In the genomic region with DNA sequence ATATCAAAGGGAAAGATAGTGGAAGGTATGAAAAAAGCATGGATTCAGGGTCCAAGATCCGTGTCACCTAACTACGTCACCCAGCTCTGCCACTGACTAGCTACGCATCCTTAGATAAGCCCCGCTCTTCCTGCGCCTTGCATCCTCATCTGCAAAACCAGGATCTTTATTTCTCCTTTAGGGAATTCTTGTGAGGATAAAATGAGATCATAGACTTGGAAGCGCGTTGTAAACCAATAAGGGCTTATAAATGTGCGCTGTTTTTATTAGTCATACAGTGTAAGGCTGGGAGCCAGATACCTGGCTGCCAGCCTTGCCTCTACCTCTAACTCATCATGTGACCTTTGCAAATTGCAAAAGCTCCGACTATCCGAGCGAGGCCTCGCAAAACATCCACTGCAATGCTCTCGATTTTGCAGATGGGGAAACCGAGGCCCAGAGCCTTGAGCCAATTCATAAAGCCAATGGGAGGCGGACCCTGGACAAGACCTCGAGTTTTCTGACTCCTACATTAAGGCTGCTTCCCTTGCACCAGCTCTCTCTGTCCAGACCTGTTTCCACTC, we compare ENCODE assay signal across 8 cellular contexts. TPM values are rescaled to one million over a fixed set of nuclear protein-coding genes. Genes with fewer than 3 reads are reported as not detected.
DNase-seq lines count a peak whose midpoint lies in the region; FAIRE-seq lines count a peak whose summit lies in the region.

No MANE protein-coding gene starts in this region.

- H3K4me1 ChIP-seq in SJSA1 (replicated peaks): peaks cover 8% of the 10 kb centered on the region
- H3K4me1 ChIP-seq in duodenal mucosa (ENCODE audit: control insufficient read depth in 1 of 2, insufficient read depth in 2 of 2, low read length in 2 of 2): peaks cover 24% of the 10 kb centered on the region in 2 donors
- H3K4me1 ChIP-seq in muscle layer of duodenum (ENCODE audit: control insufficient read depth in 1 of 2, insufficient read depth in 2 of 2, low read length in 2 of 2): peaks cover 22% of the 10 kb centered on the region in 2 donors

- no peak for FAIRE-seq in urothelium cell line (lab: Jason Lieb, UNC)

- peak overlapping the region; percentile 75 to 76 for H3K9ac ChIP-seq in duodenal mucosa (ENCODE audit: low read depth in 1 of 2, low read length in 2 of 2)

- no peaks in the 10 kb centered on the region for H3K27me3 ChIP-seq in SJSA1 (replicated peaks)
- no peaks in the 10 kb centered on the region for H3K27me3 ChIP-seq in duodenal mucosa (ENCODE audit: control insufficient read depth in 1 of 2, insufficient read depth in 2 of 2, low read length in 2 of 2)
- H3K27me3 ChIP-seq in muscle layer of duodenum (ENCODE audit: low read depth, low read length): no peaks in the 10 kb centered on the region

- H3K4me3 ChIP-seq in SJSA1: peak overlapping the region; percentile 84
- H3K4me3 ChIP-seq in duodenal mucosa (ENCODE audit: low read depth in 1 of 2, low read length in 2 of 2): peak overlapping the region; percentile 69 to 84
- peak overlapping the region; percentile 87 to 91 for H3K4me3 ChIP-seq in muscle layer of duodenum (ENCODE audit: low read depth in 1 of 2, low read length in 2 of 2)

- H3K36me3 ChIP-seq in SJSA1: peaks cover 40% of the 10 kb centered on the region
- peaks cover 19 to 32% of the 10 kb centered on the region in 2 donors for H3K36me3 ChIP-seq in duodenal mucosa (ENCODE audit: control insufficient read depth in 1 of 2, insufficient read depth in 2 of 2, low read length in 2 of 2)
- H3K36me3 ChIP-seq in muscle layer of duodenum (ENCODE audit: control insufficient read depth in 1 of 2, insufficient read depth in 2 of 2, low read length in 2 of 2): peaks cover 29 to 35% of the 10 kb centered on the region in 2 donors

- no peaks in the 10 kb centered on the region for H3K9me3 ChIP-seq in SJSA1 (replicated peaks)
- no peaks in the 10 kb centered on the region for H3K9me3 ChIP-seq in duodenal mucosa (ENCODE audit: control insufficient read depth in 1 of 2, low read length in 2 of 2)
- H3K9me3 ChIP-seq in muscle layer of duodenum (ENCODE audit: control insufficient read depth in 1 of 2, low read length in 2 of 2): no peaks in the 10 kb centered on the region

- DNase-seq in activated CD4-positive, alpha-beta T cell treated with anti-CD3 and anti-CD28 coated beads for 4 hours: peak; percentile 18 to 44
- DNase-seq in activated CD4-positive, alpha-beta T cell treated with anti-CD3 and anti-CD28 coated beads, Interleukin-2, amount 50 U/mL, for 4 hours: no peak
- DNase-seq in SJSA1 (ENCODE audit: low read depth in 1 of 2, low spot score in 2 of 2) (no peak), globus pallidus (ENCODE audit: low spot score) (no peak), urothelium cell line (ENCODE audit: low spot score) (no peak)
- no peak for DNase-seq in stimulated activated naive CD4-positive, alpha-beta T cell treated with Interleukin-2 at 50 U/mL for 16 hours (lab: John Stamatoyannopoulos, UW)

- H3K27ac ChIP-seq in SJSA1 (peak overlapping the region; percentile 85), duodenal mucosa (ENCODE audit: low read depth, low read length) (peak overlapping the region; percentile 84), muscle layer of duodenum (ENCODE audit: low read length) (peak overlapping the region; percentile 77)

RNA-seq across cellular contexts. Expression of a gene that starts 0.8 kb away (rescaled TPM):
- 79.9 and 109 TPM in 2 replicates for total RNA-seq in SJSA1 (2014; rRNA removed; shearing (Covaris generic))

RNA-seq across cellular contexts. Expression of a gene that starts 8.3 kb away (rescaled TPM):
- total RNA-seq in SJSA1 (2014; rRNA removed; shearing (Covaris generic)): 90.4 and 136 TPM in 2 replicates

RNA-seq across cellular contexts. Expression of a gene that starts 18.6 kb away (rescaled TPM):
- 47.5 and 60.7 TPM in 2 replicates for total RNA-seq in SJSA1 (2014; rRNA removed; shearing (Covaris generic))

RNA-seq across cellular contexts. Expression of a gene that starts 38.3 kb away (rescaled TPM):
- total RNA-seq in SJSA1 (2014; rRNA removed; shearing (Covaris generic)): not detected in 2 replicates

RNA-seq across cellular contexts. Expression of a gene that starts 46.3 kb away (rescaled TPM):
- total RNA-seq in SJSA1 (2014; rRNA removed; shearing (Covaris generic)): 26.5 and 35.8 TPM in 2 replicates

Comparison
In these comparisons a context has a peak if more than half of its experiments do, and no peak if none do; other contexts are left out.
1. DNase-seq: peak in activated CD4-positive, alpha-beta T cell treated with anti-CD3 and anti-CD28 coated beads for 4 hours (2 of 2); none in activated CD4-positive, alpha-beta T cell treated with anti-CD3 and anti-CD28 coated beads, Interleukin-2, amount 50 U/mL, for 4 hours (0 of 2), SJSA1 (0 of 2), stimulated activated naive CD4-positive, alpha-beta T cell treated with Interleukin-2 at 50 U/mL for 16 hours (single experiment), globus pallidus (single experiment) and urothelium cell line (single experiment).
2. Peak in every context shown above with its lines, with median percentiles within 50 percentile points of each other: H3K27ac ChIP-seq and H3K4me3 ChIP-seq.